ENCODE assay signal across 17 cellular contexts in genomic region chr1:181513786-181514297, GRCh38. TPM values are rescaled to one million over a fixed set of nuclear protein-coding genes. Genes with fewer than 3 reads are reported as not detected.
DNase-seq lines count a peak whose midpoint lies in the region; ATAC-seq lines count a peak whose summit lies in the region.
"Had no signal": no experiment of that assay in that cellular context is flagged by ENCODE, and none has a peak within 500 bp of the region (broad histone marks: within the 10 kb centered on the region; RNA-seq: fewer than 3 reads in every experiment).

No MANE protein-coding gene starts in this region.

- DNase-seq in DMS153 treated with DMSO at 0.1 percent for 48 hours (lab: John Stamatoyannopoulos, UW; ENCODE audit: unreplicated experiment): peak; percentile 55
- no peak for DNase-seq in DMS153 (lab: John Stamatoyannopoulos, UW)
- DNase-seq in NCI-H510A (lab: John Stamatoyannopoulos, UW): peak; percentile 30
- DNase-seq in myocyte (ENCODE audit: low read depth): peak; percentile 3
- DNase-seq in NOMO-1 treated with DMSO at 0.1 percent for 48 hours (lab: John Stamatoyannopoulos, UW; ENCODE audit: unreplicated experiment): no peak
- DNase-seq in activated gamma-delta T cell (lab: John Stamatoyannopoulos, UW): no peak
- DNase-seq in DMS114 treated with DMSO at 0.1 percent for 48 hours (lab: John Stamatoyannopoulos, UW; ENCODE audit: unreplicated experiment): no peak
- DNase-seq: activated naive CD4-positive, alpha-beta T cell treated with anti-CD3 and anti-CD28 coated beads, Interleukin-2, amount 50 U/mL, for 16 hours; activated T-cell treated with anti-CD3 and anti-CD28 coated beads, Interleukin-2, amount 50 U/mL, for 4 hours; HCEC 1CT; NCI-H1694; SIG-M5 had no signal

- peak; percentile 5 for ATAC-seq in HG03442 (IDR thresholded peaks at IDR 0.05; ENCODE audit: unreplicated experiment)
- ATAC-seq: activated T-cell treated with anti-CD3 and anti-CD28 coated beads, Interleukin-2, amount 50 U/mL, for 4 hours; WTC11 had no signal

RNA-seq across cellular contexts. Expression of gene CACNA1E, which starts 30.5 kb away (rescaled TPM):
- total RNA-seq in myocyte: 0.75 and 3.8 TPM in 2 replicates
- polyA plus RNA-seq in myocyte (2012): 2.1 TPM
- total RNA-seq: ascending aorta, fibroblast of lung, smooth muscle cell had no signal
- polyA plus RNA-seq: smooth muscle cell had no signal

Comparison
In these comparisons a context has a peak if more than half of its experiments do, and no peak if none do; other contexts are left out.
1. DNase-seq: peak in DMS153 treated with DMSO at 0.1 percent for 48 hours (single experiment), NCI-H510A (single experiment) and myocyte (single experiment); none in DMS153 (single experiment), NOMO-1 treated with DMSO at 0.1 percent for 48 hours (single experiment), activated gamma-delta T cell (single experiment) and DMS114 treated with DMSO at 0.1 percent for 48 hours (single experiment).